Comparison of ENCODE assay signal across 1 cellular context in the genomic region with DNA sequence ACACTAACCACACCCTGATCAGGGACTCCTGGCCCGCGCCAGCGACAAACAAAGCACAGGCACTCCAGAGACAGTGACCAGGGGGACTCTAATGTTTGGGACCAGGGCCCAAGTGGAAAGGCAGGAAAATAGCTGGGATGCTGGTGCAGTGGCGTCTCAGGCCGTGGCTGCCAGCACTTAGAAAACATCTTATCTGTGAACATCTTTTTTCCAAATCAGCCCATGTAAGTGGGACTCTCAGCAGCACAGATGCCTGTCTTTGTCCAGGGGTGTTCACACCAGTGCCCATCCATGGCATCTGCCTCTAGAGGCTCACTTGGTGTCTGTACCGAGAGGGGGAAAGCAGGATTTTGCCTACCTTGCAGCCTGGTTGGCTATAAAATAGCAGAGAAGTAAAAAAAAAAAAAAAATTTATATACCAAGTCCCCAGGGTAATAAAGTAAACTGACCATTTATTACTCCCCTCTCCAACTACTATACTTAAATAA.
TF ChIP-seq lines count a peak whose summit lies in the region.

No MANE protein-coding gene starts in this region.

TF ChIP-seq in SK-N-SH, 30 proteins besides CTCF, POLR2A, EP300 and RAD21 (continued from another document):
- TF ChIP-seq FOXJ3 (CRISPR knock-in tag; IDR thresholded peaks at IDR 0.05): no peak
- TF ChIP-seq, protein P1, sequence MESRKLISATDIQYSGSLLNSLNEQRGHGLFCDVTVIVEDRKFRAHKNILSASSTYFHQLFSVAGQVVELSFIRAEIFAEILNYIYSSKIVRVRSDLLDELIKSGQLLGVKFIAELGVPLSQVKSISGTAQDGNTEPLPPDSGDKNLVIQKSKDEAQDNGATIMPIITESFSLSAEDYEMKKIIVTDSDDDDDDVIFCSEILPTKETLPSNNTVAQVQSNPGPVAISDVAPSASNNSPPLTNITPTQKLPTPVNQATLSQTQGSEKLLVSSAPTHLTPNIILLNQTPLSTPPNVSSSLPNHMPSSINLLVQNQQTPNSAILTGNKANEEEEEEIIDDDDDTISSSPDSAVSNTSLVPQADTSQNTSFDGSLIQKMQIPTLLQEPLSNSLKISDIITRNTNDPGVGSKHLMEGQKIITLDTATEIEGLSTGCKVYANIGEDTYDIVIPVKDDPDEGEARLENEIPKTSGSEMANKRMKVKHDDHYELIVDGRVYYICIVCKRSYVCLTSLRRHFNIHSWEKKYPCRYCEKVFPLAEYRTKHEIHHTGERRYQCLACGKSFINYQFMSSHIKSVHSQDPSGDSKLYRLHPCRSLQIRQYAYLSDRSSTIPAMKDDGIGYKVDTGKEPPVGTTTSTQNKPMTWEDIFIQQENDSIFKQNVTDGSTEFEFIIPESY (IDR thresholded peaks at IDR 0.05; ENCODE audit: borderline replicate concordance, low read depth): no peak
